Comparison of ENCODE assay signal across 1 cellular context in genomic region chr11:22922672-22923071, GRCh38.
TF ChIP-seq lines count a peak whose summit lies in the region.

No MANE protein-coding gene starts in this region.

TF ChIP-seq in H1, 55 proteins besides CTCF, POLR2A, EP300 and RAD21 (continued from another document):
- TF ChIP-seq CHD7 (IDR thresholded peaks at IDR 0.05; ENCODE audit: insufficient replicate concordance, low read length), result no peak
TF ChIP-seq in H1: peak in this region for 0.
